ENCODE assay signal across 13 cellular contexts in genomic region chrX:66200050-66200664, GRCh38. TPM values are rescaled to one million over a fixed set of nuclear protein-coding genes. Genes with fewer than 3 reads are reported as not detected.
DNase-seq lines count a peak whose midpoint lies in the region; ATAC-seq lines count a peak whose summit lies in the region.
"Had no signal": no experiment of that assay in that cellular context is flagged by ENCODE, and none has a peak within 500 bp of the region (broad histone marks: within the 10 kb centered on the region; RNA-seq: fewer than 3 reads in every experiment).

No MANE protein-coding gene starts in this region.

- intact Hi-C loops in activated T-helper 1 cell treated with anti-CD3 and anti-CD28 coated beads, Interleukin-12 subunit alpha, Interleukin-12 subunit beta, Interleukin-2, Interleukin-4 antibody, amounts not matched to agents 30 ng/mL and 10 ng/mL and 1 ng/mL, durations not matched to agents 14 hours and 24 hours and 36 hours (cut with micrococcal nuclease): loop anchor here (5.0 kb wide), 1 partner anchor 618 kb away; no protein-coding TSS in a partner anchor

- no peaks in the 10 kb centered on the region for H3K9me3 Mint-ChIP-seq in activated T-helper 1 cell treated with anti-CD3 and anti-CD28 coated beads, Interleukin-12 subunit alpha, Interleukin-12 subunit beta, Interleukin-2, Interleukin-4 antibody, amounts not matched to agents 30 ng/mL and 10 ng/mL and 1 ng/mL, durations not matched to agents 14 hours and 24 hours and 36 hours
- H3K9me3 Mint-ChIP-seq: neural progenitor cell had no signal

- ATAC-seq in GM18909 (IDR thresholded peaks at IDR 0.05; ENCODE audit: poor library complexity, unreplicated experiment) (peak; percentile 82), HG02852 (IDR thresholded peaks at IDR 0.05; ENCODE audit: unreplicated experiment) (peak; percentile 58)

- peak; percentile 19 for DNase-seq in GDM1 (lab: John Stamatoyannopoulos, UW)
- DNase-seq in activated T-helper 1 cell treated with anti-CD3 and anti-CD28 coated beads, Interleukin-12 subunit alpha, Interleukin-12 subunit beta, Interleukin-2, Interleukin-4 antibody, amounts not matched to agents 30 ng/mL and 10 ng/mL and 1 ng/mL, durations not matched to agents 14 hours and 24 hours and 36 hours (ENCODE audit: low spot score): no peak
- DNase-seq in activated effector memory CD4-positive, alpha-beta T cell treated with Interleukin-2 at 50 U/mL for 16 hours: no peak
- no peak for DNase-seq in stimulated activated CD4-positive, alpha-beta T cell treated with anti-CD3 and anti-CD28 coated beads, Interleukin-12 subunit alpha, Interleukin-12 subunit beta, amount 100 ng/mL, for 4 hours
- DNase-seq in NCI-H345 (lab: John Stamatoyannopoulos, UW): no peak
- DNase-seq in NCI-H1436 (lab: John Stamatoyannopoulos, UW): no peak
- DNase-seq: activated T-cell treated with anti-CD3 and anti-CD28 coated beads, Interleukin-2, amount 50 U/mL, for 1 hour; NCI-H2029; stomach; T-helper 9 cell had no signal

- no peak overlapping the region for H3K4me3 Mint-ChIP-seq in activated T-helper 1 cell treated with anti-CD3 and anti-CD28 coated beads, Interleukin-12 subunit alpha, Interleukin-12 subunit beta, Interleukin-2, Interleukin-4 antibody, amounts not matched to agents 30 ng/mL and 10 ng/mL and 1 ng/mL, durations not matched to agents 14 hours and 24 hours and 36 hours
- H3K4me3 Mint-ChIP-seq: neural progenitor cell had no signal

- H3K4me1 Mint-ChIP-seq in activated T-helper 1 cell treated with anti-CD3 and anti-CD28 coated beads, Interleukin-12 subunit alpha, Interleukin-12 subunit beta, Interleukin-2, Interleukin-4 antibody, amounts not matched to agents 30 ng/mL and 10 ng/mL and 1 ng/mL, durations not matched to agents 14 hours and 24 hours and 36 hours (ENCODE audit: low read depth): peaks cover 30% of the 10 kb centered on the region
- H3K4me1 Mint-ChIP-seq: neural progenitor cell had no signal

- H3K27me3 Mint-ChIP-seq in activated T-helper 1 cell treated with anti-CD3 and anti-CD28 coated beads, Interleukin-12 subunit alpha, Interleukin-12 subunit beta, Interleukin-2, Interleukin-4 antibody, amounts not matched to agents 30 ng/mL and 10 ng/mL and 1 ng/mL, durations not matched to agents 14 hours and 24 hours and 36 hours (ENCODE audit: insufficient read depth): peaks cover 9% of the 10 kb centered on the region

- peak overlapping the region; percentile 4 for H3K27ac Mint-ChIP-seq in activated T-helper 1 cell treated with anti-CD3 and anti-CD28 coated beads, Interleukin-12 subunit alpha, Interleukin-12 subunit beta, Interleukin-2, Interleukin-4 antibody, amounts not matched to agents 30 ng/mL and 10 ng/mL and 1 ng/mL, durations not matched to agents 14 hours and 24 hours and 36 hours
- H3K27ac Mint-ChIP-seq: neural progenitor cell had no signal

- no peaks in the 10 kb centered on the region for H3K36me3 Mint-ChIP-seq in activated T-helper 1 cell treated with anti-CD3 and anti-CD28 coated beads, Interleukin-12 subunit alpha, Interleukin-12 subunit beta, Interleukin-2, Interleukin-4 antibody, amounts not matched to agents 30 ng/mL and 10 ng/mL and 1 ng/mL, durations not matched to agents 14 hours and 24 hours and 36 hours (ENCODE audit: low read depth)
- H3K36me3 Mint-ChIP-seq: neural progenitor cell had no signal

RNA-seq across cellular contexts. Expression of gene HEPH, which starts 36.1 kb away (rescaled TPM):
- total RNA-seq in activated T-helper 1 cell treated with anti-CD3 and anti-CD28 coated beads, Interleukin-12 subunit alpha, Interleukin-12 subunit beta, Interleukin-2, Interleukin-4 antibody, amounts not matched to agents 30 ng/mL and 10 ng/mL and 1 ng/mL, durations not matched to agents 14 hours and 24 hours and 36 hours: not detected in 2 replicates
